In the genomic region with DNA sequence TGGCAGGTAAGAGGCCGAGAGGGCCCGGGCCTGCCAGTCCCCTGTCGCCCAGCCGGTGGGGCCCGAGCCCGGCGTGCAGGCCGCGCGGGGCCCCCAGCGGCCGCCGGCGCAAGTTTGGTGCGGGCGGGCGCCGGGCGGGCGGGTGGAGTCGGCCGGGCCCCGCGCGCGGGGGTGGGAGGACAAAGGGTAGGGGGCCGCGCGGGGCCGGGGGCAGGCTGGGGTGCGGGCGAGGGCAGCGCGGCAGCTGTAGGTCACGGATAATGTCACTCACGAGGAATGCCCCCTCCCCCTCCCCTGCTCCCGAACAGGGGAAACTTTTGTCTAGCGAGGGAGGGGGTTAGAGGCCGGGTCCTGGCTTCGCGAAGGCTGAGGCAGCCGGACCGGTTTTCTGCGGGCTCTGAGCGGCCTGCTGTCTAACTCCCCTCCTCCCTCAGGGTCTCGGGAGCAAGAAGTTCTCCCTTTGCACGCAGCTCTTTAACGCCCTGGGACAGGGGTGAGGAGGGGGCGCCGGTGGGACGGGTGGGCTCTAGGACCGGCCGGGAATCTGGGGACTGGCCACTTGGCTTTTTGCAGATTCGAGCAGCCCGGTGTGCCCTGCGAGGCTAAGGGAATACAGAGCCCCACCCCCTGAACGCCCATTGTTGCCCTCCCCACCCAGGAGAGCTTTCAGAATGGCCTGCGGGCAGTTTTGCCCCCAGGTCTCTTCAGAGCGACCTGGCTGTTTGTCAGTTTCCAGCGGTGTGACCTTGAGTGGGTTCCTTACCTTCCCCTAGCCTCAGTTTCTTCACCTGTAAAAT, we compare ENCODE assay signal across 1 cellular context.
TF ChIP-seq lines count a peak whose summit lies in the region.

No MANE protein-coding gene starts in this region.

TF ChIP-seq in GM12878, 131 proteins besides CTCF, POLR2A, EP300 and RAD21:
- TF ChIP-seq NR2C1 (IDR thresholded peaks at IDR 0.05) (0 out of 2 replicates have a peak, but pooled peaks have one; percentile 22), CHD2 (IDR thresholded peaks at IDR 0.05; ENCODE audit: borderline replicate concordance, low read depth, low read length) (0 out of 2 replicates have a peak, but pooled peaks have one; percentile 10), NRF1 (conservative IDR thresholded peaks at IDR 0.05; ENCODE audit: low read depth, low read length) (no peak), SREBF2 (IDR thresholded peaks at IDR 0.05; ENCODE audit: low read length) (no peak), GATAD2B (conservative IDR thresholded peaks at IDR 0.05; ENCODE audit: low read depth) (peak; percentile 27; the same call in 1 of the 2 replicates), BRCA1 (IDR thresholded peaks at IDR 0.05; ENCODE audit: low read depth, low read length) (no peak), BACH1 (IDR thresholded peaks at IDR 0.05; ENCODE audit: borderline replicate concordance) (0 out of 2 replicates have a peak, but pooled peaks have one; percentile 9), ZNF622 (IDR thresholded peaks at IDR 0.05) (no peak), MEF2B (IDR thresholded peaks at IDR 0.05; ENCODE audit: partially characterized antibody, poor library complexity, severe bottlenecking) (peak; percentile 29), IKZF2 (IDR thresholded peaks at IDR 0.05) (0 out of 4 replicates have a peak, but pooled peaks of 1 of the 2 experiments have one; percentile 3), ZNF217 (IDR thresholded peaks at IDR 0.05) (peak; percentile 17; the same call in 1 of the 2 replicates), BHLHE40 (IDR thresholded peaks at IDR 0.05; ENCODE audit: borderline replicate concordance in 1 of 2, low read depth in 2 of 2, low read length in 1 of 2) (no peak), MYC (IDR thresholded peaks at IDR 0.05; ENCODE audit: insufficient read depth, insufficient read length, insufficient replicate concordance, low read length, severe bottlenecking) (no peak), CREM (IDR thresholded peaks at IDR 0.05; ENCODE audit: low read depth) (no peak), SMAD1 (IDR thresholded peaks at IDR 0.05; ENCODE audit: low read depth, partially characterized antibody) (peak; percentile 22), USF2 (IDR thresholded peaks at IDR 0.05; ENCODE audit: borderline replicate concordance, low read depth, low read length) (no peak), CHD4 (IDR thresholded peaks at IDR 0.05) (no peak), POLR2AphosphoS5 (IDR thresholded peaks at IDR 0.05; ENCODE audit: low read length) (no peak), HDAC2 (IDR thresholded peaks at IDR 0.05) (no peak), HDGF (IDR thresholded peaks at IDR 0.05) (no peak)
- TF ChIP-seq, protein P1, sequence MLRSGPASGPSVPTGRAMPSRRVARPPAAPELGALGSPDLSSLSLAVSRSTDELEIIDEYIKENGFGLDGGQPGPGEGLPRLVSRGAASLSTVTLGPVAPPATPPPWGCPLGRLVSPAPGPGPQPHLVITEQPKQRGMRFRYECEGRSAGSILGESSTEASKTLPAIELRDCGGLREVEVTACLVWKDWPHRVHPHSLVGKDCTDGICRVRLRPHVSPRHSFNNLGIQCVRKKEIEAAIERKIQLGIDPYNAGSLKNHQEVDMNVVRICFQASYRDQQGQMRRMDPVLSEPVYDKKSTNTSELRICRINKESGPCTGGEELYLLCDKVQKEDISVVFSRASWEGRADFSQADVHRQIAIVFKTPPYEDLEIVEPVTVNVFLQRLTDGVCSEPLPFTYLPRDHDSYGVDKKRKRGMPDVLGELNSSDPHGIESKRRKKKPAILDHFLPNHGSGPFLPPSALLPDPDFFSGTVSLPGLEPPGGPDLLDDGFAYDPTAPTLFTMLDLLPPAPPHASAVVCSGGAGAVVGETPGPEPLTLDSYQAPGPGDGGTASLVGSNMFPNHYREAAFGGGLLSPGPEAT (IDR thresholded peaks at IDR 0.05; ENCODE audit: low read depth): peak; percentile 54; the same call in 1 of the 2 replicates
